Comparison of ENCODE assay signal across 18 cellular contexts in the genomic region with DNA sequence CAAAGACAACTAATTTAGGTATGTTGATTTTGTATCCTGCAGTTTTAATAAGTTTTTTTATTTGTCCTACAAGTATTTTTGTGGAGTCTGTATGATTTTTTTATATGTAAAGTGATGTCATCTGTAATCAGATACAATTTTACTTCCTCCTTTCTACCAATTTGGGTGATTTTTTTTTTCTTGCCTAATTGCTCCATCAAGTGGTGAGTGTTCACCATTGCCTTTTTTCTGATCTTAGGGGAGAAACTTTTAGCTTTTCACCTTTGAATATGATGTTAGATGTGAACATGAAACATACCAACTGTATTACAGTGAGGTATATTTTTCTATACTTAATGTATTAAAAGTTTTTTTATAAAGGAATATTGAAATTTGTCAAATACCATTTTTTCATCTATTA.
DNase-seq lines count a peak whose midpoint lies in the region; ATAC-seq and TF ChIP-seq lines count a peak whose summit lies in the region.
"Had no signal": no experiment of that assay in that cellular context is flagged by ENCODE, and none has a peak within 500 bp of the region (broad histone marks: within the 10 kb centered on the region; RNA-seq: fewer than 3 reads in every experiment).

No MANE protein-coding gene starts in this region.

- no peak overlapping the region for H3K4ac ChIP-seq in IMR-90 (ENCODE audit: low read depth, low read length)

- ATAC-seq in IMR-90 (ENCODE audit: low read depth) (no peak), PC-3 (no peak), HG03039 (IDR thresholded peaks at IDR 0.05; ENCODE audit: unreplicated experiment) (no peak)

- H3K27ac ChIP-seq in IMR-90 (ENCODE audit: insufficient read depth, low read length) (no peak overlapping the region), PC-3 (ENCODE audit: low read length) (no peak overlapping the region), left ventricle myocardium inferior (replicated peaks) (no peak overlapping the region)
- H3K27ac ChIP-seq: BLaER1, transverse colon had no signal

- H3K27me3 ChIP-seq in IMR-90 (ENCODE audit: control insufficient read depth, insufficient read depth, low read length) (no peaks in the 10 kb centered on the region), PC-3 (ENCODE audit: low read length) (no peaks in the 10 kb centered on the region), left ventricle myocardium inferior (ENCODE audit: low read depth) (no peaks in the 10 kb centered on the region)
- H3K27me3 ChIP-seq: BLaER1, transverse colon had no signal

- no peaks in the 10 kb centered on the region for H3K9me2 ChIP-seq in PC-3 (replicated peaks; ENCODE audit: low read length)

- H3K36me3 ChIP-seq in IMR-90 (ENCODE audit: control insufficient read depth, insufficient read depth, low read length), result no peaks in the 10 kb centered on the region
- H3K36me3 ChIP-seq in PC-3 (ENCODE audit: low read depth, low read length), result no peaks in the 10 kb centered on the region
- no peaks in the 10 kb centered on the region for H3K36me3 ChIP-seq in left ventricle myocardium inferior
- H3K36me3 ChIP-seq: BLaER1, transverse colon had no signal

- no peak overlapping the region for H3K14ac ChIP-seq in IMR-90 (replicated peaks; ENCODE audit: low read depth, low read length)

- TF ChIP-seq RAD21 in IMR-90 (IDR thresholded peaks at IDR 0.05; ENCODE audit: low read length), result peak; percentile 33

- H3F3A ChIP-seq in PC-3 (ENCODE audit: low read length, unreplicated experiment), result no peaks in the 10 kb centered on the region

- no peak overlapping the region for H4K5ac ChIP-seq in IMR-90 (ENCODE audit: low read depth, low read length)

- H3K9ac ChIP-seq in IMR-90 (ENCODE audit: low read depth, low read length) (no peak overlapping the region), PC-3 (ENCODE audit: low read length) (no peak overlapping the region)
- H3K9ac ChIP-seq: BLaER1 had no signal

- no peaks in the 10 kb centered on the region for H3K79me2 ChIP-seq in PC-3 (ENCODE audit: low read length)

- POLR2A ChIA-PET in IMR-90 (lab: Charles Lee; ENCODE audit: unreplicated experiment), result interaction anchor here (0.7 kb wide), 1 partner anchor 260 kb away, joined by 14 read pairs; no protein-coding TSS in a partner anchor
- POLR2A ChIA-PET in PC-3 (lab: Charles Lee; ENCODE audit: unreplicated experiment), result no interaction called here

- dilution Hi-C loops in IMR-90 (cut with HindIII; ENCODE audit: low sequenced_read_pairs, unreplicated experiment), result no loop called here

- no peak overlapping the region for H2BK15ac ChIP-seq in IMR-90 (ENCODE audit: low read depth, low read length)

- TF ChIP-seq CTCF in IMR-90 (conservative IDR thresholded peaks at IDR 0.05; ENCODE audit: low read depth, low read length) (peak; percentile 35), PC-3 (conservative IDR thresholded peaks at IDR 0.05; ENCODE audit: low read depth, low read length) (peak; percentile 33; the same call in 1 of the 2 replicates), fibroblast of mammary gland (conservative IDR thresholded peaks at IDR 0.05; ENCODE audit: control insufficient read depth, insufficient read depth, low read depth, low read length) (peak; percentile 11), left ventricle myocardium inferior (IDR thresholded peaks at IDR 0.05; ENCODE audit: borderline replicate concordance) (no peak)

- no peak for TF ChIP-seq POLR2A in IMR-90 (IDR thresholded peaks at IDR 0.05; ENCODE audit: low read depth, low read length)

- H3K79me1 ChIP-seq in IMR-90 (ENCODE audit: low read depth in 1 of 2, low read length in 2 of 2), result no peaks in the 10 kb centered on the region

- CTCF ChIA-PET in IMR-90 (lab: Yijun Ruan, JAX), result no interaction called here
- CTCF ChIA-PET in PC-3 (lab: Charles Lee), result no interaction called here

- no peaks in the 10 kb centered on the region for H3K9me3 ChIP-seq in IMR-90 (ENCODE audit: control insufficient read depth, insufficient read depth, low read length)
- peaks cover 4% of the 10 kb centered on the region; the same call in 1 of the 2 replicates for H3K9me3 ChIP-seq in PC-3 (ENCODE audit: low read length)
- peaks cover 71% of the 10 kb centered on the region for H3K9me3 ChIP-seq in left ventricle myocardium inferior (replicated peaks)

- no peak overlapping the region for H3K18ac ChIP-seq in IMR-90 (ENCODE audit: low read depth, low read length)

- H3K4me1 ChIP-seq in IMR-90 (ENCODE audit: control insufficient read depth, insufficient read depth, low read length) (no peaks in the 10 kb centered on the region), PC-3 (ENCODE audit: insufficient read depth, low read length) (no peaks in the 10 kb centered on the region), left ventricle myocardium inferior (no peaks in the 10 kb centered on the region)
- H3K4me1 ChIP-seq: transverse colon had no signal

- no peak overlapping the region for H2BK5ac ChIP-seq in IMR-90 (ENCODE audit: low read depth, low read length, poor library complexity, severe bottlenecking)

- no peak overlapping the region for H3K4me2 ChIP-seq in IMR-90 (ENCODE audit: low read depth, low read length)
- no peak overlapping the region for H3K4me2 ChIP-seq in PC-3 (ENCODE audit: low read length)
- H3K4me2 ChIP-seq: BLaER1 had no signal

- H2AK9ac ChIP-seq in IMR-90 (replicated peaks; ENCODE audit: low read depth, low read length, poor library complexity), result no peak overlapping the region

- H4K20me1 ChIP-seq in IMR-90 (ENCODE audit: insufficient read depth, low read length), result no peaks in the 10 kb centered on the region
- H4K20me1 ChIP-seq in PC-3 (ENCODE audit: low read length), result no peaks in the 10 kb centered on the region
- H4K20me1 ChIP-seq: BLaER1 had no signal

- H2AFZ ChIP-seq in IMR-90 (replicated peaks; ENCODE audit: low read length, poor library complexity) (no peak overlapping the region), PC-3 (ENCODE audit: low read length) (no peak overlapping the region)

- no peak overlapping the region for H4K91ac ChIP-seq in IMR-90 (ENCODE audit: insufficient read depth, low read depth, low read length)

- H3K23ac ChIP-seq in IMR-90 (ENCODE audit: low read depth, low read length), result no peak overlapping the region

- H3K4me3 ChIP-seq in IMR-90 (ENCODE audit: insufficient read depth, low read depth, low read length), result no peak overlapping the region
- H3K4me3 ChIP-seq in PC-3 (ENCODE audit: low read length), result no peak overlapping the region
- no peak overlapping the region for H3K4me3 ChIP-seq in fibroblast of mammary gland (ENCODE audit: control insufficient read depth, low read depth, low read length)
- H3K4me3 ChIP-seq in left ventricle myocardium inferior, result no peak overlapping the region
- H3K4me3 ChIP-seq: BLaER1, transverse colon had no signal

- DNase-seq in DMS53 (lab: John Stamatoyannopoulos, UW), result peak; percentile 55
- DNase-seq in IMR-90, result peak; percentile 12
- peak; percentile 7 for DNase-seq in PC-3
- DNase-seq in fibroblast of mammary gland (ENCODE audit: low read depth), result peak; percentile 14
- DNase-seq in GOT3 (lab: John Stamatoyannopoulos, UW), result no peak
- no peak for DNase-seq in SW480 (ENCODE audit: low spot score)
- DNase-seq in left ventricle myocardium inferior, result no peak
- DNase-seq: activated CD4-positive, alpha-beta T cell treated with anti-CD3 and anti-CD28 coated beads, Interleukin-2, amount 50 U/mL, for 1 hour; activated T-cell treated with anti-CD3 and anti-CD28 coated beads, Interleukin-2, amount 50 U/mL, for 48 hours; anterior cingulate cortex; dermis blood vessel endothelial cell; NCI-H2171 treated with DMSO at 0.1 percent for 48 hours; stimulated activated CD4-positive, alpha-beta T cell treated with anti-CD3 and anti-CD28 coated beads, Interleukin-2, amount 100 ng/mL, for 24 hours; stimulated activated CD8-positive, alpha-beta memory T cell treated with anti-CD3 and anti-CD28 coated beads, Interleukin-4, amount 100 ng/mL, for 48 hours; T-helper 2 cell; transverse colon had no signal

- H2BK20ac ChIP-seq in IMR-90 (ENCODE audit: low read depth, low read length), result no peak overlapping the region

- in situ Hi-C loops in IMR-90 (cut with MboI; ENCODE audit: low sequenced_read_pairs), result no loop called here

- H2AK5ac ChIP-seq in IMR-90 (ENCODE audit: low read depth, low read length), result no peak overlapping the region

- H2BK120ac ChIP-seq in IMR-90 (ENCODE audit: low read depth, low read length), result no peak overlapping the region

- H3K56ac ChIP-seq in IMR-90 (ENCODE audit: extremely low read depth, insufficient read depth, low read length), result no peak overlapping the region

- BruUV-seq in IMR-90 (replicated peaks; lab: Mats Ljungman, UMichigan), result no TSS peak
- no TSS peak for BruUV-seq in PC-3 (replicated peaks; lab: Mats Ljungman, UMichigan)

- intact Hi-C loops in IMR-90 (cut with micrococcal nuclease) (no loop called here), PC-3 (cut with micrococcal nuclease) (loop anchor here (2.0 to 10.0 kb wide), 2 partner anchors 515 to 693 kb away; no protein-coding TSS in a partner anchor), left ventricle myocardium inferior (cut with micrococcal nuclease) (no loop called here)

- H3K9me1 ChIP-seq in IMR-90 (ENCODE audit: insufficient read depth, low read length), result no peaks in the 10 kb centered on the region

- H4K8ac ChIP-seq in IMR-90 (ENCODE audit: low read depth in 2 of 2, low read length in 2 of 2), result no peak overlapping the region

TF ChIP-seq in IMR-90, 13 proteins besides CTCF, POLR2A, EP300 and RAD21:
- no peak for TF ChIP-seq BHLHE40 (IDR thresholded peaks at IDR 0.05; ENCODE audit: low read depth, low read length)
- TF ChIP-seq CHD1 (IDR thresholded peaks at IDR 0.05; ENCODE audit: low read depth, low read length), result no peak
- TF ChIP-seq SMC3 (IDR thresholded peaks at IDR 0.05; ENCODE audit: low read depth, low read length), result peak; percentile 35; the same call in 1 of the 2 replicates
- TF ChIP-seq, protein P1, sequence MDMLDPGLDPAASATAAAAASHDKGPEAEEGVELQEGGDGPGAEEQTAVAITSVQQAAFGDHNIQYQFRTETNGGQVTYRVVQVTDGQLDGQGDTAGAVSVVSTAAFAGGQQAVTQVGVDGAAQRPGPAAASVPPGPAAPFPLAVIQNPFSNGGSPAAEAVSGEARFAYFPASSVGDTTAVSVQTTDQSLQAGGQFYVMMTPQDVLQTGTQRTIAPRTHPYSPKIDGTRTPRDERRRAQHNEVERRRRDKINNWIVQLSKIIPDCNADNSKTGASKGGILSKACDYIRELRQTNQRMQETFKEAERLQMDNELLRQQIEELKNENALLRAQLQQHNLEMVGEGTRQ (IDR thresholded peaks at IDR 0.05; ENCODE audit: low read depth, low read length), result no peak
- TF ChIP-seq RFX5 (IDR thresholded peaks at IDR 0.05; ENCODE audit: low read depth, low read length), result no peak

Comparison
In these comparisons a context has a peak if more than half of its experiments do, and no peak if none do; other contexts are left out.
1. DNase-seq: peak in DMS53 (single experiment), IMR-90 (single experiment), PC-3 (single experiment) and fibroblast of mammary gland (single experiment); none in GOT3 (single experiment), SW480 (single experiment) and left ventricle myocardium inferior (single experiment).